16 cellular contexts compared by ENCODE assay signal in the genomic region with DNA sequence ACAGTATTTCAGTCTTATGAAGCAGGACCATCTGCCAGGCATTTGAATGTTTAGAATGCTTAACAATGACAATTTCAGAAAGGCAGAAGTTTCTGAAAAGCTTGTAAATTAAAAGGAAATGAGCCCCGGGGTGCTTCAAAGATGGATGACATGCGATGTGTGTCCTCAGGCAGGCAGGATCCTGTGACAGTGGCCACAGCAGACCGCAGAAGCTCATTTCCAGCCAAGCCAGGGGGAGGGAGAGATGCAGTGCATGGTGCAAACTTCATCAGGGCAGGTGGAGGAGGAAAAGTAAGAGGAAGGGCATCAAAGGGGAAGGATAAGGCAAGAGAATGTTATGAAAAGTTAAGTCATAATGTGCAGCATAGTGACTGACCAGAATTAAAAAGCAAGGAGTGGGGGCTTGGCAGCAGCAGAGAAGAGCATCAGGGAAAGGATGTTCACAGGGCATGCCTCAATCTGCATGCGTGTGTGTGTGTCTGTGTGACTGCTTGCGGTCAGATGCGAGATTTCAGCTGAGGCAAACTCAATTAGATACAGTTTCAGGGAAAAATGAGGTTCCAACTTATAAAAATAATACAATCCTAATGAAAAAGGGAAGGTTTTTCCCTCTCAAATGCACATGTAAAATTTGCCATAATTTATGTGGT.
"Had no signal": no experiment of that assay in that cellular context is flagged by ENCODE, and none has a peak within 500 bp of the region (broad histone marks: within the 10 kb centered on the region; RNA-seq: fewer than 3 reads in every experiment).

No MANE protein-coding gene starts in this region.

- H3K36me3 ChIP-seq: adrenal gland, esophagus squamous epithelium, neutrophil, tibial nerve had no signal

- H3K4me3 Mint-ChIP-seq: activated CD4-positive, alpha-beta memory T cell treated with anti-CD3 and anti-CD28 coated beads, Interleukin-2, amount 10 ng/mL, durations not matched to agents 7 days and 5 days; activated CD4-positive, alpha-beta T cell treated with anti-CD3 and anti-CD28 coated beads for 36 hours; activated naive CD4-positive, alpha-beta T cell treated with anti-CD3 and anti-CD28 coated beads, Interleukin-2, amount 50 U/mL, for 24 hours; naive thymus-derived CD4-positive, alpha-beta T cell; stimulated activated naive B cell treated with anti-CD40 and anti-IgM and Interleukin-4, amounts not matched to agents 10 μg/mL and 1 μg/mL and 100 μg/mL, for 72 hours had no signal

- H3K9me3 Mint-ChIP-seq: activated naive CD4-positive, alpha-beta T cell treated with anti-CD3 and anti-CD28 coated beads, Interleukin-2, amount 50 U/mL, for 24 hours had no signal

- H3K27me3 ChIP-seq: adrenal gland, esophagus squamous epithelium, neutrophil, tibial nerve had no signal

- H3K4me1 ChIP-seq: adrenal gland had no signal

- H3K9me3 ChIP-seq: adrenal gland had no signal

- H3K4me3 ChIP-seq: adrenal gland, esophagus squamous epithelium, tibial nerve had no signal

- H3K27ac ChIP-seq: adrenal gland, neutrophil, tibial nerve, WERI-Rb-1 had no signal

- DNase-seq: activated CD4-positive, alpha-beta memory T cell treated with anti-CD3 and anti-CD28 coated beads, Interleukin-2, amount 10 ng/mL, durations not matched to agents 7 days and 5 days; activated CD4-positive, alpha-beta T cell treated with anti-CD3 and anti-CD28 coated beads for 36 hours; activated effector memory CD4-positive, alpha-beta T cell treated with anti-CD3 and anti-CD28 coated beads, Interleukin-2, amount 50 U/mL, for 16 hours; activated T-cell treated with anti-CD3 and anti-CD28 coated beads, Interleukin-2, amount 50 U/mL, for 48 hours; adrenal gland; esophagus squamous epithelium; hypothalamus; naive thymus-derived CD4-positive, alpha-beta T cell; stimulated activated CD4-positive, alpha-beta T cell treated with anti-CD3 and anti-CD28 coated beads, Interleukin-4, amount 100 ng/mL, for 1 hour; stimulated activated naive B cell treated with anti-CD40 and anti-IgM and Interleukin-4, amounts not matched to agents 10 μg/mL and 1 μg/mL and 100 μg/mL, for 72 hours; T-helper 1 cell; WERI-Rb-1 had no signal

- ATAC-seq: activated CD4-positive, alpha-beta T cell treated with anti-CD3 and anti-CD28 coated beads for 36 hours; naive thymus-derived CD4-positive, alpha-beta T cell; SK-N-SH treated with all-trans-retinoic acid at 6 μM for 48 hours; stimulated activated naive B cell treated with anti-CD40 and anti-IgM and Interleukin-4, amounts not matched to agents 10 μg/mL and 1 μg/mL and 100 μg/mL, for 72 hours had no signal

- H3K36me3 Mint-ChIP-seq: activated naive CD4-positive, alpha-beta T cell treated with anti-CD3 and anti-CD28 coated beads, Interleukin-2, amount 50 U/mL, for 24 hours had no signal

- H3K27ac Mint-ChIP-seq: activated CD4-positive, alpha-beta memory T cell treated with anti-CD3 and anti-CD28 coated beads, Interleukin-2, amount 10 ng/mL, durations not matched to agents 7 days and 5 days; activated CD4-positive, alpha-beta T cell treated with anti-CD3 and anti-CD28 coated beads for 36 hours; activated naive CD4-positive, alpha-beta T cell treated with anti-CD3 and anti-CD28 coated beads, Interleukin-2, amount 50 U/mL, for 24 hours; naive thymus-derived CD4-positive, alpha-beta T cell; stimulated activated naive B cell treated with anti-CD40 and anti-IgM and Interleukin-4, amounts not matched to agents 10 μg/mL and 1 μg/mL and 100 μg/mL, for 72 hours had no signal
